Comparison of ENCODE assay signal across 35 cellular contexts in genomic region chrX:73863852-73864251, GRCh38. TPM values are rescaled to one million over a fixed set of nuclear protein-coding genes. Genes with fewer than 3 reads are reported as not detected.
"Had no signal": no experiment of that assay in that cellular context is flagged by ENCODE, and none has a peak within 500 bp of the region (broad histone marks: within the 10 kb centered on the region; RNA-seq: fewer than 3 reads in every experiment).

No MANE protein-coding gene starts in this region.

- H3K4me2 ChIP-seq: KMS-11 had no signal

- H3K9me3 ChIP-seq: MG63 had no signal

- H3K9ac ChIP-seq: KMS-11 had no signal

- H3K36me3 ChIP-seq: MG63 had no signal

- DNase-seq: Karpas-422, Kasumi-1, MG63, MM.1S, MV-4-11, NCI-H1048, NCI-H1092, NCI-H1092 treated with DMSO at 0.1 percent for 48 hours, NCI-H1105, NCI-H1105 treated with DMSO at 0.1 percent for 48 hours, NCI-H1417, NCI-H1417 treated with DMSO at 0.1 percent for 48 hours, NCI-H1436, NCI-H1436 treated with DMSO at 0.1 percent for 48 hours, NCI-H146, NCI-H1694, NCI-H1694 treated with DMSO at 0.1 percent for 48 hours, NCI-H187, NCI-H187 treated with DMSO at 0.1 percent for 48 hours, NCI-H1930, NCI-H2029, NCI-H2029 treated with DMSO at 0.1 percent for 48 hours, NCI-H2081, NCI-H2081 treated with DMSO at 0.1 percent for 48 hours, NCI-H2107, NCI-H2171, NCI-H2171 treated with DMSO at 0.1 percent for 48 hours, NCI-H2227 treated with DMSO at 0.1 percent for 48 hours, NCI-H345, NCI-H446, NCI-H446 treated with DMSO at 0.1 percent for 48 hours, NCI-H510A had no signal

- H3K27ac ChIP-seq: KMS-11 had no signal

- H3K4me3 ChIP-seq: MG63 had no signal

- H3K27me3 ChIP-seq: MG63 had no signal

RNA-seq across cellular contexts. Expression of gene XIST, which starts 11.3 kb away (rescaled TPM):
- total RNA-seq: M059J, NCI-H460 had no signal
